In genomic region chr7:20798694-20799121, GRCh38 we compare ENCODE assay signal across 9 cellular contexts. TPM values are rescaled to one million over a fixed set of nuclear protein-coding genes. Genes with fewer than 3 reads are reported as not detected.
DNase-seq lines count a peak whose midpoint lies in the region; ATAC-seq and TF ChIP-seq lines count a peak whose summit lies in the region.
"Had no signal": no experiment of that assay in that cellular context is flagged by ENCODE, and none has a peak within 500 bp of the region (broad histone marks: within the 10 kb centered on the region; RNA-seq: fewer than 3 reads in every experiment).

No MANE protein-coding gene starts in this region.

- no peak overlapping the region for H3K27ac Mint-ChIP-seq in T-cell

- TF ChIP-seq CTCF in heart left ventricle (IDR thresholded peaks at IDR 0.05) = no peak
- no peak for TF ChIP-seq CTCF in left lung (IDR thresholded peaks at IDR 0.05)
- TF ChIP-seq CTCF in upper lobe of right lung (IDR thresholded peaks at IDR 0.05) = no peak

- peaks cover 40 to 49% of the 10 kb centered on the region in 2 donors for H3K27me3 Mint-ChIP-seq in T-cell

- 5 to 9% (median 7%) methylated on average over 15 of the region's 15 CpGs for WGBS in heart left ventricle, 4 donors

- peaks cover 48 to 84% (median 71%) of the 10 kb centered on the region in 9 donors for H3K27me3 ChIP-seq in heart left ventricle
- peaks cover 73 to 98% of the 10 kb centered on the region in 2 donors for H3K27me3 ChIP-seq in left lung
- H3K27me3 ChIP-seq in upper lobe of right lung = peaks cover 86% of the 10 kb centered on the region

- POLR2A ChIA-PET in T-cell (lab: Charles Lee) = no interaction called here

- H3K4me3 Mint-ChIP-seq in T-cell = peak overlapping the region; percentile 56 to 74 (median 61)

- H3K4me1 ChIP-seq in heart left ventricle (peaks cover 0 to 23% (median 7%) of the 10 kb centered on the region in 12 donors), left lung (peaks cover 7 to 16% of the 10 kb centered on the region in 2 donors), upper lobe of right lung (peaks cover 7% of the 10 kb centered on the region)

- no peak for TF ChIP-seq POLR2A in heart left ventricle (IDR thresholded peaks at IDR 0.05)

- no peaks in the 10 kb centered on the region for H3K36me3 ChIP-seq in heart left ventricle
- no peaks in the 10 kb centered on the region for H3K36me3 ChIP-seq in left lung
- no peaks in the 10 kb centered on the region for H3K36me3 ChIP-seq in upper lobe of right lung

- H3K36me3 Mint-ChIP-seq in T-cell = no peaks in the 10 kb centered on the region

- H3K27ac ChIP-seq in heart left ventricle (no peak overlapping the region), left lung (no peak overlapping the region), upper lobe of right lung (no peak overlapping the region)

- no peak for DNase-seq in heart left ventricle
- no peak for DNase-seq in left ventricle myocardium superior
- no peak for DNase-seq in T-cell
- DNase-seq in left lung = no peak
- DNase-seq in upper lobe of right lung = no peak
- no peak for DNase-seq in OCI-M2 (lab: John Stamatoyannopoulos, UW; ENCODE audit: unreplicated experiment)
- DNase-seq in activated CD4-positive, CD25-positive, alpha-beta regulatory T cell (lab: John Stamatoyannopoulos, UW) = no peak
- DNase-seq: foreskin melanocyte had no signal

- CTCF ChIA-PET in T-cell (lab: Charles Lee) = no interaction called here

- H3K4me1 Mint-ChIP-seq in T-cell = peaks cover 21 to 22% (median 21%) of the 10 kb centered on the region in 3 donors

- intact Hi-C loops in heart left ventricle (cut with DNase I) = no loop called here
- intact Hi-C loops in left ventricle myocardium superior (cut with micrococcal nuclease) = no loop called here
- intact Hi-C loops in left lung (cut with DNase I) = no loop called here
- intact Hi-C loops in upper lobe of right lung (cut with DNase I) = no loop called here

- H3K9me3 Mint-ChIP-seq in T-cell = peaks cover 0 to 4% (median 0%) of the 10 kb centered on the region in 3 donors

- H3K4me3 ChIP-seq in heart left ventricle (peak overlapping the region in 10 of 12 donors; percentile 14 to 60 (median 50)), left lung (peak overlapping the region; percentile 27 to 49), upper lobe of right lung (peak overlapping the region; percentile 52)

- H3K9me3 ChIP-seq in heart left ventricle = no peaks in the 10 kb centered on the region
- no peaks in the 10 kb centered on the region for H3K9me3 ChIP-seq in left lung
- H3K9me3 ChIP-seq in upper lobe of right lung = no peaks in the 10 kb centered on the region

- no peak for ATAC-seq in heart left ventricle
- ATAC-seq in left ventricle myocardium superior = no peak
- no peak for ATAC-seq in T-cell (replicated peaks in 1 of 4)
- ATAC-seq in left lung = no peak
- ATAC-seq in upper lobe of right lung = no peak
- no peak for ATAC-seq in GM19455 (IDR thresholded peaks at IDR 0.05; ENCODE audit: unreplicated experiment)

RNA-seq across cellular contexts. Expression of gene SP8, which starts 12.0 kb away (rescaled TPM):
- not detected for total RNA-seq in heart left ventricle
- not detected for polyA plus RNA-seq in heart left ventricle
- total RNA-seq in left ventricle myocardium superior = not detected
- under 1 TPM in 1 of 5 donors, not detected in 4; 0.18 TPM for total RNA-seq in T-cell
- not detected for total RNA-seq in left lung
- total RNA-seq in upper lobe of right lung = not detected
